ENCODE assay signal across 8 cellular contexts in genomic region chr1:66929691-66929998, GRCh38. TPM values are rescaled to one million over a fixed set of nuclear protein-coding genes. Genes with fewer than 3 reads are reported as not detected.
A peak's percentile ranks its signal among the peaks of the same experiment; 100 is the strongest.
DNase-seq lines count a peak whose midpoint lies in the region; ATAC-seq and TF ChIP-seq lines count a peak whose summit lies in the region.

No MANE protein-coding gene starts in this region.

- peak overlapping the region; percentile 87 to 98 (median 98) for H3K27ac Mint-ChIP-seq in CD14-positive monocyte
- H3K27ac Mint-ChIP-seq in effector memory CD8-positive, alpha-beta T cell, result peak overlapping the region; percentile 90 to 92
- no peak overlapping the region for H3K27ac Mint-ChIP-seq in neural progenitor cell

- H3K36me3 ChIP-seq in OCI-LY1 (ENCODE audit: insufficient read depth, low read length) (0 out of 2 replicates have a peak, but pooled peaks cover 5% of the 10 kb centered on the region), neural progenitor cell (no peaks in the 10 kb centered on the region)

- peak overlapping the region; percentile 36 for H3K27ac ChIP-seq in OCI-LY1 (ENCODE audit: low read depth, low read length, poor library complexity, severe bottlenecking)
- no peak overlapping the region for H3K27ac ChIP-seq in neural progenitor cell

- H3K27me3 Mint-ChIP-seq in CD14-positive monocyte (ENCODE audit: low read depth in 3 of 3) (peaks cover 0 to 2% (median 0%) of the 10 kb centered on the region in 3 donors), neural progenitor cell (ENCODE audit: insufficient read depth, low read depth) (no peaks in the 10 kb centered on the region)
- no peaks in the 10 kb centered on the region for H3K27me3 Mint-ChIP-seq in effector memory CD8-positive, alpha-beta T cell

- no peaks in the 10 kb centered on the region for H3K9me2 ChIP-seq in OCI-LY1 (ENCODE audit: low read depth, low read length)

- H3K36me3 Mint-ChIP-seq in CD14-positive monocyte (peaks cover 0 to 2% of the 10 kb centered on the region in 2 donors), neural progenitor cell (no peaks in the 10 kb centered on the region)
- H3K36me3 Mint-ChIP-seq in effector memory CD8-positive, alpha-beta T cell (ENCODE audit: insufficient read depth), result peaks cover 34% of the 10 kb centered on the region

- H3K9me3 Mint-ChIP-seq in CD14-positive monocyte, result no peaks in the 10 kb centered on the region
- no peaks in the 10 kb centered on the region for H3K9me3 Mint-ChIP-seq in effector memory CD8-positive, alpha-beta T cell
- no peaks in the 10 kb centered on the region for H3K9me3 Mint-ChIP-seq in neural progenitor cell

- intact Hi-C loops in CD14-positive monocyte (cut with micrococcal nuclease), result loop anchor here in 1 of 2 donors (10.0 kb wide), 2 partner anchors 165 to 505 kb away; partner anchors contain the start of gene SERBP1

- DNase-seq in CD14-positive monocyte (ENCODE audit: low spot score) (no peak), neural progenitor cell (ENCODE audit: low spot score) (no peak), mucosa of gallbladder (ENCODE audit: low spot score) (no peak), HuH-7.5 (ENCODE audit: low spot score) (no peak), DMS79 treated with DMSO at 0.1 percent for 48 hours (lab: John Stamatoyannopoulos, UW) (no peak), NCI-H345 (lab: John Stamatoyannopoulos, UW) (no peak)
- DNase-seq in effector memory CD8-positive, alpha-beta T cell, result no peak

- H3K79me2 ChIP-seq in OCI-LY1 (ENCODE audit: insufficient read depth, low read length), result peaks cover 78% of the 10 kb centered on the region
- H3K79me2 ChIP-seq in neural progenitor cell (ENCODE audit: low read depth), result peaks cover 78% of the 10 kb centered on the region

- H3K4me3 ChIP-seq in OCI-LY1 (ENCODE audit: low read depth, low read length, poor library complexity, severe bottlenecking), result peak overlapping the region; percentile 81
- peak overlapping the region; percentile 90 for H3K4me3 ChIP-seq in neural progenitor cell

- no peak for TF ChIP-seq CTCF in CD14-positive monocyte (IDR thresholded peaks at IDR 0.05)
- TF ChIP-seq CTCF in OCI-LY1 (IDR thresholded peaks at IDR 0.05; ENCODE audit: low read length), result no peak
- TF ChIP-seq CTCF in neural progenitor cell (IDR thresholded peaks at IDR 0.05), result no peak

- peaks cover 75% of the 10 kb centered on the region for H3K4me1 ChIP-seq in OCI-LY1 (ENCODE audit: insufficient read depth, low read length, severe bottlenecking)
- peaks cover 32% of the 10 kb centered on the region for H3K4me1 ChIP-seq in neural progenitor cell

- ATAC-seq in effector memory CD8-positive, alpha-beta T cell (replicated peaks), result no peak

- H3K4me3 Mint-ChIP-seq in CD14-positive monocyte, result peak overlapping the region; percentile 90 to 94
- H3K4me3 Mint-ChIP-seq in effector memory CD8-positive, alpha-beta T cell, result peak overlapping the region; percentile 75 to 97
- peak overlapping the region; percentile 94 for H3K4me3 Mint-ChIP-seq in neural progenitor cell

- peaks cover 51% of the 10 kb centered on the region for H3K4me1 Mint-ChIP-seq in CD14-positive monocyte
- peaks cover 26 to 62% of the 10 kb centered on the region in 2 donors for H3K4me1 Mint-ChIP-seq in effector memory CD8-positive, alpha-beta T cell (ENCODE audit: low read depth in 2 of 2)
- H3K4me1 Mint-ChIP-seq in neural progenitor cell, result peaks cover 43% of the 10 kb centered on the region

- no peak overlapping the region for H2AFZ ChIP-seq in OCI-LY1 (ENCODE audit: low read length)
- H2AFZ ChIP-seq in neural progenitor cell (replicated peaks), result no peak overlapping the region

- no peaks in the 10 kb centered on the region for H3K27me3 ChIP-seq in OCI-LY1 (ENCODE audit: insufficient read depth, low read length)
- no peaks in the 10 kb centered on the region for H3K27me3 ChIP-seq in neural progenitor cell

- no peaks in the 10 kb centered on the region; the same call in none of the 2 replicates for H3F3A ChIP-seq in OCI-LY1 (ENCODE audit: insufficient read depth, low read length)
- H3F3A ChIP-seq in neural progenitor cell (ENCODE audit: low read depth), result peaks cover 44% of the 10 kb centered on the region

- H4K20me1 ChIP-seq in OCI-LY1 (ENCODE audit: insufficient read depth, low read length), result no peaks in the 10 kb centered on the region; the same call in 1 of the 2 replicates
- peaks cover 19% of the 10 kb centered on the region for H4K20me1 ChIP-seq in neural progenitor cell (ENCODE audit: low read depth)

- H3K9ac ChIP-seq in OCI-LY1 (ENCODE audit: low read length) (peak overlapping the region; percentile 49; the same call in 1 of the 2 replicates), neural progenitor cell (no peak overlapping the region)

- no peaks in the 10 kb centered on the region for H3K9me3 ChIP-seq in OCI-LY1 (ENCODE audit: low read length)
- H3K9me3 ChIP-seq in neural progenitor cell (ENCODE audit: low read depth), result no peaks in the 10 kb centered on the region

- peak overlapping the region; percentile 86 for H3K4me2 ChIP-seq in OCI-LY1 (ENCODE audit: low read length)
- H3K4me2 ChIP-seq in neural progenitor cell, result peak overlapping the region; percentile 99

RNA-seq across cellular contexts. Expression of gene MIER1, which starts 4.9 kb away (rescaled TPM):
- 10 to 100 TPM; 21.9 to 28.0 TPM for polyA plus RNA-seq in CD14-positive monocyte
- total RNA-seq in neural progenitor cell (ENCODE audit: low replicate concordance) (31.3 and 43.5 TPM in 2 replicates), mucosa of gallbladder (38.5 TPM)

RNA-seq across cellular contexts. Expression of gene DNAI4, which starts 5.0 kb away (rescaled TPM):
- not detected for polyA plus RNA-seq in CD14-positive monocyte
- total RNA-seq in neural progenitor cell (ENCODE audit: low replicate concordance), result 2.7 and 3.2 TPM in 2 replicates
- total RNA-seq in mucosa of gallbladder, result 17.1 TPM
